5 cellular contexts compared by ENCODE assay signal in the genomic region with DNA sequence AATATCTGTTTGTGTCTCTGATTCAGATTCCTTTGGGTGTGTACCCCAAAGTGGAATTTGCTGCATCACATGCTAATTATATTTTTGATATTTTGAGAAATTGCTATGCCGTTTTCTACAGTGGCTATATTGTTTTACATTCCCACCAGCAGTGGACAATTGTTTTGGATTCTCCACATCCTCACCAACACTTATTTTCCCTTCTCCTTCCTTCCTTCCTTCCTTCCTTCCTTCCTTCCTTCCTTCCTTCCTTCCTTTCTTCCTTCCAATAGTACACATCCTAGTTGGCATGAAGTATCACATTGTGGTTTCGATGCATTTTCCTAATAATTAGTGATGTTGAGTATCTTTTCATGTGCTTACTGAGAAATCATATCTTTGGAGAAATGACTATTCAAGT.
"Had no signal": no experiment of that assay in that cellular context is flagged by ENCODE, and none has a peak within 500 bp of the region (broad histone marks: within the 10 kb centered on the region; RNA-seq: fewer than 3 reads in every experiment).

No MANE protein-coding gene starts in this region.

- H3K27ac ChIP-seq: HL-60 had no signal

- H3K4me3 ChIP-seq: K562 had no signal

- DNase-seq: IMR-90, KBM-7, KG1 had no signal
